ENCODE assay signal across 8 cellular contexts in genomic region chr12:56257071-56257470, GRCh38. TPM values are rescaled to one million over a fixed set of nuclear protein-coding genes. Genes with fewer than 3 reads are reported as not detected.
A peak's percentile ranks its signal among the peaks of the same experiment; 100 is the strongest.
DNase-seq lines count a peak whose midpoint lies in the region; TF ChIP-seq lines count a peak whose summit lies in the region.

No MANE protein-coding gene starts in this region.

- H3K9me3 ChIP-seq in esophagus squamous epithelium (no peaks in the 10 kb centered on the region), prostate gland (no peaks in the 10 kb centered on the region)

- H3K36me3 ChIP-seq in esophagus squamous epithelium (peaks cover 27 to 50% (median 39%) of the 10 kb centered on the region in 3 donors), prostate gland (peaks cover 6 to 24% of the 10 kb centered on the region in 2 donors)

- H3K4me3 ChIP-seq in esophagus squamous epithelium (peak overlapping the region; percentile 74 to 90 (median 82)), prostate gland (peak overlapping the region; percentile 72 to 83)

- 49 to 100% methylated on average over 1 to 6 of the region's 8 CpGs for WGBS in esophagus squamous epithelium, 2 donors
- WGBS in prostate gland = 42% methylated on average over 8 of the region's 8 CpGs

- H3K27me3 ChIP-seq in esophagus squamous epithelium (no peaks in the 10 kb centered on the region), prostate gland (replicated peaks; ENCODE audit: insufficient read depth) (no peaks in the 10 kb centered on the region)

- H3K9me3 Mint-ChIP-seq in Calu3 (ENCODE audit: low read depth, unreplicated experiment) = peaks cover 2% of the 10 kb centered on the region

- CTCF ChIA-PET in Calu3 (lab: Charles Lee) (interaction anchor here (1.7 kb wide), 1 partner anchor 518 kb away, joined by 4 read pairs; no protein-coding TSS in a partner anchor), RWPE1 (lab: Yijun Ruan, JAX) (interaction anchor here (1.0 to 1.8 kb wide), 2 partner anchors 23 to 35 kb away, joined by 3 to 4 read pairs; partner anchors contain the start of gene RNF41)

- peaks cover 25% of the 10 kb centered on the region for H3K4me1 Mint-ChIP-seq in Calu3 (ENCODE audit: low read depth, unreplicated experiment)

- H3K4me3 Mint-ChIP-seq in Calu3 (ENCODE audit: low read depth, unreplicated experiment) = peak overlapping the region; percentile 83

- peaks cover 54% of the 10 kb centered on the region for H3K36me3 Mint-ChIP-seq in Calu3 (ENCODE audit: insufficient read depth, unreplicated experiment)

- no peak for TF ChIP-seq CTCF in Calu3 (IDR thresholded peaks at IDR 0.05; ENCODE audit: unreplicated experiment)
- no peak for TF ChIP-seq CTCF in RWPE1 (conservative IDR thresholded peaks at IDR 0.05; ENCODE audit: low read depth)
- no peak for TF ChIP-seq CTCF in esophagus squamous epithelium (IDR thresholded peaks at IDR 0.05)
- TF ChIP-seq CTCF in prostate gland (IDR thresholded peaks at IDR 0.05) = no peak

- H3K4me1 ChIP-seq in esophagus squamous epithelium (peaks cover 15 to 38% (median 24%) of the 10 kb centered on the region in 3 donors), prostate gland (replicated peaks) (peaks cover 6% of the 10 kb centered on the region)

- in situ Hi-C loops in ACHN (cut with HindIII; ENCODE audit: low pct_ligation_motif_present, low pct_unique_long_range_greater_than_20kb, low sequenced_read_pairs) = no loop called here

- POLR2A ChIA-PET in RWPE1 (lab: Yijun Ruan, JAX; ENCODE audit: low non-redundant PET) = no interaction called here

- TF ChIP-seq POLR2A in esophagus squamous epithelium (IDR thresholded peaks at IDR 0.05) (no peak), prostate gland (IDR thresholded peaks at IDR 0.05) (no peak)

- peak overlapping the region; percentile 55 for H3K27ac Mint-ChIP-seq in Calu3 (ENCODE audit: unreplicated experiment)

- H3K27ac ChIP-seq in RWPE1 = peak overlapping the region; percentile 90
- peak overlapping the region; percentile 89 to 96 (median 94) for H3K27ac ChIP-seq in esophagus squamous epithelium
- peak overlapping the region in 1 of 2 donors; percentile 89 for H3K27ac ChIP-seq in prostate gland

- DNase-seq in Calu3 (no peak), RWPE1 (ENCODE audit: low spot score) (no peak), esophagus squamous epithelium (lab: John Stamatoyannopoulos, UW) (no peak), prostate gland (ENCODE audit: low spot score) (no peak), NCI-H1436 treated with DMSO at 0.1 percent for 48 hours (lab: John Stamatoyannopoulos, UW) (no peak), ACHN (no peak), germinal center (ENCODE audit: low spot score) (no peak)
- DNase-seq in activated CD4-positive, alpha-beta T cell treated with anti-CD3 and anti-CD28 coated beads for 48 hours = no peak

- no TSS peak for BruUV-seq in Calu3 (replicated peaks; lab: Mats Ljungman, UMichigan)

- H3K27me3 Mint-ChIP-seq in Calu3 (ENCODE audit: unreplicated experiment) = no peaks in the 10 kb centered on the region

- intact Hi-C loops in Calu3 (cut with micrococcal nuclease; ENCODE audit: unreplicated experiment) = no loop called here
- intact Hi-C loops in esophagus squamous epithelium (cut with DNase I) = no loop called here
- intact Hi-C loops in prostate gland (cut with DNase I) = no loop called here

RNA-seq across cellular contexts. Expression of gene ANKRD52, which starts 1.1 kb away (rescaled TPM):
- 45.3 and 50.6 TPM in 2 replicates for total RNA-seq in Calu3 (2022)
- 10 to 100 TPM in 3 of 4 donors, 1 to 10 TPM in 1; 9.2 to 15.8 (median 13.9) TPM for total RNA-seq in esophagus squamous epithelium
- 10 to 100 TPM; 18.5 to 29.0 TPM for total RNA-seq in prostate gland

RNA-seq across cellular contexts. Expression of gene COQ10A, which starts 9.7 kb away (rescaled TPM):
- 10.7 and 11.4 TPM in 2 replicates for total RNA-seq in Calu3 (2022)
- 1 to 10 TPM; 1.6 to 9.5 (median 4.1) TPM for total RNA-seq in esophagus squamous epithelium
- total RNA-seq in prostate gland = 10 to 100 TPM; 15.9 to 17.6 TPM

RNA-seq across cellular contexts. Expression of gene SLC39A5, which starts 27.2 kb away (rescaled TPM):
- total RNA-seq in Calu3 (2022) (0.98 TPM in 1 of 2 replicates, not detected in the other), esophagus squamous epithelium (1 to 10 TPM in 1 of 4 donors, not detected in 3; 1.1 TPM), prostate gland (not detected)

RNA-seq across cellular contexts. Expression of gene NABP2, which starts 32.9 kb away (rescaled TPM):
- 55.5 and 63.3 TPM in 2 replicates for total RNA-seq in Calu3 (2022)
- total RNA-seq in esophagus squamous epithelium = 10 to 100 TPM; 17.2 to 31.0 (median 21.6) TPM
- 10 to 100 TPM; 21.4 to 33.2 TPM for total RNA-seq in prostate gland

RNA-seq across cellular contexts. Expression of gene RNF41, which starts 35.3 kb away (rescaled TPM):
- total RNA-seq in Calu3 (2022) = 42.6 and 43.9 TPM in 2 replicates
- 10 to 100 TPM; 21.1 to 42.5 (median 28.6) TPM for total RNA-seq in esophagus squamous epithelium
- 10 to 100 TPM; 74.4 to 90.4 TPM for total RNA-seq in prostate gland
